ENCODE assay signal across 19 cellular contexts in the genomic region with DNA sequence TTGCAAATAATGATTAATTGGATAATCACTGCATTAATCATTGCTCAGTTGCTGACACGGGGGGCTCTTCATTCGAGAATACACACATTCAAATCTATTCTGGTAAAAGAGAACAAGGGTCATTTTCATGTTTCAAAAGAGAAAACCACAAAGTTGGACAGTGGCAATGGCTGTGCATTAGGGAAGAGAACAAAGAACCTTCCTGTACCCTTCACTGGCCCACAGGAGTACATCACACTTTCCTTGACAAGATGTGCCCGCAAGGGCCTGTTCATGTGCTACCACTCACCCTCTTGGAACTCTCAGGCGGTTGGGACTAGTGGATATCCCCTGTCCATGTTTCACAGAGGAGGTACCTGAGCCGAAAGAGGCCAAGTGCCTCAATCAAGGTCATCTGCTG.
"Had no signal": no experiment of that assay in that cellular context is flagged by ENCODE, and none has a peak within 500 bp of the region (broad histone marks: within the 10 kb centered on the region; RNA-seq: fewer than 3 reads in every experiment).

No MANE protein-coding gene starts in this region.

- H3K4me1 Mint-ChIP-seq: naive B cell; naive thymus-derived CD8-positive, alpha-beta T cell had no signal

- H3K4me3 Mint-ChIP-seq: dendritic cell treated with granulocyte-macrophage colony-stimulating factor and Interleukin-4, amounts not matched to agents 40 ng/mL and 50 ng/mL, for 4 days; mesothelial cell of epicardium; naive B cell; naive thymus-derived CD8-positive, alpha-beta T cell had no signal

- H3K36me3 Mint-ChIP-seq: naive B cell; naive thymus-derived CD8-positive, alpha-beta T cell had no signal

- DNase-seq: colonic mucosa; cortex of kidney; effector memory CD4-positive, alpha-beta T cell; foreskin keratinocyte; gastrocnemius medialis; glutamatergic neuron; head of caudate nucleus; heart right ventricle; hippocampal formation; left cardiac atrium; left lung; left ventricle myocardium superior; lower lobe of right lung; mesenchymal stem cell; mucosa of descending colon; naive B cell; naive thymus-derived CD8-positive, alpha-beta T cell had no signal

- H3K27me3 Mint-ChIP-seq: dendritic cell treated with granulocyte-macrophage colony-stimulating factor and Interleukin-4, amounts not matched to agents 40 ng/mL and 50 ng/mL, for 4 days; naive B cell had no signal

- H3K27ac Mint-ChIP-seq: dendritic cell treated with granulocyte-macrophage colony-stimulating factor and Interleukin-4, amounts not matched to agents 40 ng/mL and 50 ng/mL, for 4 days; mesothelial cell of epicardium; naive B cell; naive thymus-derived CD8-positive, alpha-beta T cell had no signal

- ATAC-seq: foreskin keratinocyte; gastrocnemius medialis; heart right ventricle; left cardiac atrium; left lung; left ventricle myocardium superior; lower lobe of right lung; mucosa of descending colon; naive thymus-derived CD8-positive, alpha-beta T cell had no signal

- H3K9me3 Mint-ChIP-seq: dendritic cell treated with granulocyte-macrophage colony-stimulating factor and Interleukin-4, amounts not matched to agents 40 ng/mL and 50 ng/mL, for 4 days; mesothelial cell of epicardium; naive B cell; naive thymus-derived CD8-positive, alpha-beta T cell had no signal
